Comparison of ENCODE assay signal across 8 cellular contexts in genomic region chr7:149415391-149416068, GRCh38.
DNase-seq lines count a peak whose midpoint lies in the region; ATAC-seq and TF ChIP-seq lines count a peak whose summit lies in the region.
"Had no signal": no experiment of that assay in that cellular context is flagged by ENCODE, and none has a peak within 500 bp of the region (broad histone marks: within the 10 kb centered on the region; RNA-seq: fewer than 3 reads in every experiment).

No MANE protein-coding gene starts in this region.

- H3K27ac Mint-ChIP-seq in stimulated activated memory B cell treated with anti-CD40 and anti-IgM and Interleukin-4, amounts not matched to agents 10 μg/mL and 1 μg/mL and 100 μg/mL, for 72 hours = no peak overlapping the region

- H3K36me3 ChIP-seq in brain microvascular endothelial cell (replicated peaks) (no peaks in the 10 kb centered on the region), iPS-20b (ENCODE audit: insufficient read depth, low read depth, low read length) (no peaks in the 10 kb centered on the region)

- DNase-seq in brain microvascular endothelial cell (no peak), NCI-H526 (lab: John Stamatoyannopoulos, UW) (no peak)
- DNase-seq in stimulated activated CD4-positive, alpha-beta T cell treated with anti-CD3 and anti-CD28 coated beads, Interleukin-4, amount 100 ng/mL, for 24 hours = no peak
- DNase-seq: NCI-H187 treated with DMSO at 0.1 percent for 48 hours had no signal

- peaks cover 52% of the 10 kb centered on the region for H3K27me3 Mint-ChIP-seq in stimulated activated memory B cell treated with anti-CD40 and anti-IgM and Interleukin-4, amounts not matched to agents 10 μg/mL and 1 μg/mL and 100 μg/mL, for 72 hours

- TF ChIP-seq CTCF in brain microvascular endothelial cell (IDR thresholded peaks at IDR 0.05; ENCODE audit: low read depth, low read length, missing control alignments) = no peak

- no peaks in the 10 kb centered on the region for H3K9me3 ChIP-seq in iPS-20b (ENCODE audit: insufficient read depth, low read depth, low read length)

- no peaks in the 10 kb centered on the region for H3K4me1 Mint-ChIP-seq in stimulated activated memory B cell treated with anti-CD40 and anti-IgM and Interleukin-4, amounts not matched to agents 10 μg/mL and 1 μg/mL and 100 μg/mL, for 72 hours

- in situ Hi-C loops in brain microvascular endothelial cell (cut with HindIII; ENCODE audit: low pct_ligation_motif_present, low sequenced_read_pairs) = no loop called here

- no peaks in the 10 kb centered on the region for H3K27me3 ChIP-seq in brain microvascular endothelial cell (replicated peaks)
- peaks cover 19% of the 10 kb centered on the region for H3K27me3 ChIP-seq in iPS-20b (ENCODE audit: insufficient read depth, low read length)

- peak overlapping the region; percentile 30 for H3K4me3 Mint-ChIP-seq in stimulated activated memory B cell treated with anti-CD40 and anti-IgM and Interleukin-4, amounts not matched to agents 10 μg/mL and 1 μg/mL and 100 μg/mL, for 72 hours

- no peak overlapping the region for H3K27ac ChIP-seq in brain microvascular endothelial cell
- H3K27ac ChIP-seq in iPS-20b (ENCODE audit: low read length) = no peak overlapping the region

- ATAC-seq in HG03442 (IDR thresholded peaks at IDR 0.05; ENCODE audit: unreplicated experiment) (peak; percentile 21), HG03175 (IDR thresholded peaks at IDR 0.05; ENCODE audit: unreplicated experiment) (no peak)
- ATAC-seq in stimulated activated memory B cell treated with anti-CD40 and anti-IgM and Interleukin-4, amounts not matched to agents 10 μg/mL and 1 μg/mL and 100 μg/mL, for 72 hours = no peak

- no peaks in the 10 kb centered on the region for H3K36me3 Mint-ChIP-seq in stimulated activated memory B cell treated with anti-CD40 and anti-IgM and Interleukin-4, amounts not matched to agents 10 μg/mL and 1 μg/mL and 100 μg/mL, for 72 hours

- peak overlapping the region; percentile 35; the same call in 1 of the 2 replicates for H3K9ac ChIP-seq in iPS-20b (ENCODE audit: low read depth, low read length)

- H3K4me3 ChIP-seq in brain microvascular endothelial cell (ENCODE audit: low read depth, low read length) = peak overlapping the region; percentile 52
- peak overlapping the region; percentile 81 for H3K4me3 ChIP-seq in iPS-20b (ENCODE audit: low read length)

- peaks cover 9% of the 10 kb centered on the region for H3K9me3 Mint-ChIP-seq in stimulated activated memory B cell treated with anti-CD40 and anti-IgM and Interleukin-4, amounts not matched to agents 10 μg/mL and 1 μg/mL and 100 μg/mL, for 72 hours

- no peaks in the 10 kb centered on the region for H3K4me1 ChIP-seq in iPS-20b (ENCODE audit: insufficient read depth, low read length)
